In genomic region chr1:235018161-235018560, GRCh38 we compare ENCODE assay signal across 12 cellular contexts.
DNase-seq lines count a peak whose midpoint lies in the region; FAIRE-seq and TF ChIP-seq lines count a peak whose summit lies in the region.
"Had no signal": no experiment of that assay in that cellular context is flagged by ENCODE, and none has a peak within 500 bp of the region (broad histone marks: within the 10 kb centered on the region; RNA-seq: fewer than 3 reads in every experiment).

No MANE protein-coding gene starts in this region.

- H3K27ac ChIP-seq in RWPE1 (peak overlapping the region; percentile 69), epithelial cell of prostate (peak overlapping the region; percentile 89)
- H3K27ac ChIP-seq: ascending aorta had no signal

- no peaks in the 10 kb centered on the region for H3K27me3 ChIP-seq in HAP-1 (ENCODE audit: low read depth)
- H3K27me3 ChIP-seq: ascending aorta had no signal

- DNase-seq in GM12891 (ENCODE audit: insufficient read length, low spot score) (no peak), RWPE1 (ENCODE audit: low spot score) (peak; percentile 86), epithelial cell of prostate (ENCODE audit: low read depth, low spot score) (peak; percentile 96), retinal pigment epithelial cell (ENCODE audit: low read depth) (peak; percentile 52), KG1 (lab: John Stamatoyannopoulos, UW) (no peak), NOMO-1 treated with dmso at 0.1 percent for 144 hours (lab: John Stamatoyannopoulos, UW; ENCODE audit: unreplicated experiment) (no peak), HAP-1 (ENCODE audit: low spot score in 2 of 2) (no peak)
- DNase-seq in stimulated activated CD4-positive, alpha-beta T cell treated with anti-CD3 and anti-CD28 coated beads, Interleukin-2, amount 100 ng/mL, for 24 hours = no peak
- DNase-seq: NCI-H1436; stimulated activated CD4-positive, alpha-beta T cell treated with anti-CD3 and anti-CD28 coated beads, Interleukin-4, amount 100 ng/mL, for 4 hours had no signal

- POLR2A ChIA-PET in RWPE1 (lab: Yijun Ruan, JAX; ENCODE audit: low non-redundant PET) = no interaction called here

- no peaks in the 10 kb centered on the region for H3K9me3 ChIP-seq in HAP-1

- FAIRE-seq in GM12891 (lab: Jason Lieb, UNC) = peak; percentile 9
- FAIRE-seq: islet of Langerhans had no signal

- CTCF ChIA-PET in RWPE1 (lab: Yijun Ruan, JAX) = interaction anchor here (0.6 kb wide), 1 partner anchor 404 kb away, joined by 3 read pairs; no protein-coding TSS in a partner anchor

- no peak overlapping the region for H3K4me3 ChIP-seq in retinal pigment epithelial cell (ENCODE audit: low read length)
- no peak overlapping the region for H3K4me3 ChIP-seq in HAP-1
- H3K4me3 ChIP-seq: ascending aorta had no signal

- H3K36me3 ChIP-seq in HAP-1 (replicated peaks) = no peaks in the 10 kb centered on the region
- H3K36me3 ChIP-seq: ascending aorta had no signal

- no peak for TF ChIP-seq CTCF in RWPE1 (conservative IDR thresholded peaks at IDR 0.05; ENCODE audit: low read depth)
- TF ChIP-seq CTCF in retinal pigment epithelial cell (conservative IDR thresholded peaks at IDR 0.05; ENCODE audit: low read depth, low read length) = no peak

- no peak for TF ChIP-seq POLR2A in GM12891 (IDR thresholded peaks at IDR 0.05; ENCODE audit: low read depth, low read length)

- in situ Hi-C loops in HAP-1 (cut with MboI; ENCODE audit: low sequenced_read_pairs) = no loop called here

- H3K4me1 ChIP-seq in HAP-1 = no peaks in the 10 kb centered on the region

TF ChIP-seq in GM12891, 5 proteins besides CTCF, POLR2A, EP300 and RAD21:
- no peak for TF ChIP-seq SPI1 (IDR thresholded peaks at IDR 0.05; ENCODE audit: low read depth, low read length)
- no peak for TF ChIP-seq PAX5 (IDR thresholded peaks at IDR 0.05; ENCODE audit: insufficient read depth, low read length, severe bottlenecking)
- no peak for TF ChIP-seq POU2F2 (IDR thresholded peaks at IDR 0.05; ENCODE audit: low read depth, low read length)
- no peak for TF ChIP-seq TAF1 (IDR thresholded peaks at IDR 0.05; ENCODE audit: low read depth, low read length)
- no peak for TF ChIP-seq POLR2AphosphoS5 (IDR thresholded peaks at IDR 0.05; ENCODE audit: low read depth, low read length)

Comparison
In these comparisons a context has a peak if more than half of its experiments do, and no peak if none do; other contexts are left out.
1. DNase-seq: peak in RWPE1 (single experiment), epithelial cell of prostate (single experiment) and retinal pigment epithelial cell (single experiment); none in GM12891 (single experiment), stimulated activated CD4-positive, alpha-beta T cell treated with anti-CD3 and anti-CD28 coated beads, Interleukin-2, amount 100 ng/mL, for 24 hours (0 of 2), KG1 (single experiment), NOMO-1 treated with dmso at 0.1 percent for 144 hours (single experiment) and HAP-1 (0 of 2).